Comparison of ENCODE assay signal across 20 cellular contexts in the genomic region with DNA sequence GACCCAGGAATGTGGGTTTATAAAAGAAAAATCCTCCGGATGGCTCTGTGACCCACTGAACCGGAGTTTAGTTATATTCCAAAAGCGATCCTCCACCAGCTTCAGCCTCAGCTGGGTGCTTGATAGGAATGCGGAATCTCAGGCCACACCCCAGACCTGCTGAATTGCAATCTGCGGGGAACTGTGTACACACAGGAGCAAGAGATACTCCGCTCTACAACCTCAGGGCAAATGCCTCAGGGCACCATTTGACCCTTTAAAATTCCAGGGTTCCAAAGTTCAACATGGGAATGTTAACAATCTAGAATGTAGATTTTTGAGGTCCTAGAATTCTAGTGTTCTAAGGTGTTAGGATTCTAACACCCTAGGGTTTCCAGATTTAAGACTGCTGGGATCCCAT. TPM values are rescaled to one million over a fixed set of nuclear protein-coding genes. Genes with fewer than 3 reads are reported as not detected.
DNase-seq lines count a peak whose midpoint lies in the region; ATAC-seq and TF ChIP-seq lines count a peak whose summit lies in the region.
"Had no signal": no experiment of that assay in that cellular context is flagged by ENCODE, and none has a peak within 500 bp of the region (broad histone marks: within the 10 kb centered on the region; RNA-seq: fewer than 3 reads in every experiment).

No MANE protein-coding gene starts in this region.

- no peaks in the 10 kb centered on the region for H3K36me3 ChIP-seq in lung (ENCODE audit: control insufficient read depth in 2 of 2, insufficient read depth in 2 of 2, low read length in 2 of 2)
- no peaks in the 10 kb centered on the region for H3K36me3 ChIP-seq in BE2C
- no peaks in the 10 kb centered on the region for H3K36me3 ChIP-seq in ovary
- H3K36me3 ChIP-seq: suprapubic skin had no signal

- H3K9me3 Mint-ChIP-seq in WTC11, result peaks cover 9% of the 10 kb centered on the region

- intact Hi-C loops in ovary (cut with DNase I), result no loop called here

- H3K27ac ChIP-seq in lung (ENCODE audit: low read depth in 1 of 2, low read length in 1 of 2) (no peak overlapping the region), ovary (no peak overlapping the region)
- H3K27ac ChIP-seq: KMS-11, suprapubic skin had no signal

- in situ Hi-C loops in Caki2 (cut with HindIII; ENCODE audit: low pct_unique_long_range_greater_than_20kb, low sequenced_read_pairs), result no loop called here

- CTCF ChIA-PET in WTC11 (lab: Charles Lee), result no interaction called here

- H3K27me3 ChIP-seq in lung (ENCODE audit: control insufficient read depth, insufficient read depth) (no peaks in the 10 kb centered on the region), BE2C (no peaks in the 10 kb centered on the region), ovary (no peaks in the 10 kb centered on the region)
- H3K27me3 ChIP-seq: suprapubic skin had no signal

- H3K4me1 ChIP-seq in lung (ENCODE audit: control insufficient read depth in 2 of 2, insufficient read depth in 2 of 2, low read length in 2 of 2), result no peaks in the 10 kb centered on the region
- H3K4me1 ChIP-seq in BE2C, result peaks cover 3% of the 10 kb centered on the region; the same call in 1 of the 2 replicates
- no peaks in the 10 kb centered on the region for H3K4me1 ChIP-seq in ovary (ENCODE audit: insufficient read depth)
- H3K4me1 ChIP-seq: suprapubic skin had no signal

- ATAC-seq in WTC11 (peak; percentile 77), lung (ENCODE audit: insufficient read depth, low FRiP score) (peak; percentile 54), HG03108 (IDR thresholded peaks at IDR 0.05; ENCODE audit: unreplicated experiment) (no peak)
- ATAC-seq: esophagus mucosa, T-helper 17 cell had no signal

- H3K4me3 ChIP-seq in lung, result no peak overlapping the region
- no peak overlapping the region for H3K4me3 ChIP-seq in BE2C (ENCODE audit: low read depth, low read length)
- H3K4me3 ChIP-seq in ovary, result no peak overlapping the region
- H3K4me3 ChIP-seq: suprapubic skin had no signal

- no peak overlapping the region for H3K27ac Mint-ChIP-seq in WTC11
- H3K27ac Mint-ChIP-seq: activated naive CD4-positive, alpha-beta T cell treated with anti-CD3 and anti-CD28 coated beads for 36 hours; HFFc6; T-helper 17 cell had no signal

- no peak for TF ChIP-seq CTCF in WTC11 (IDR thresholded peaks at IDR 0.05)
- no peak for TF ChIP-seq CTCF in lung (IDR thresholded peaks at IDR 0.05; ENCODE audit: control extremely low read depth, extremely low read depth)
- no peak for TF ChIP-seq CTCF in BE2C (IDR thresholded peaks at IDR 0.05; ENCODE audit: low read depth, low read length)
- TF ChIP-seq CTCF in ovary (IDR thresholded peaks at IDR 0.05), result no peak

- H3K27me3 Mint-ChIP-seq in WTC11 (ENCODE audit: low read depth), result no peaks in the 10 kb centered on the region

- no peak overlapping the region for H3K4me3 Mint-ChIP-seq in WTC11
- H3K4me3 Mint-ChIP-seq: activated naive CD4-positive, alpha-beta T cell treated with anti-CD3 and anti-CD28 coated beads for 36 hours; HFFc6; T-helper 17 cell had no signal

- TF ChIP-seq POLR2A in ovary (IDR thresholded peaks at IDR 0.05), result no peak

- peaks cover 0 to 2% of the 10 kb centered on the region in 2 donors for H3K9me3 ChIP-seq in lung (ENCODE audit: control insufficient read depth in 2 of 2, insufficient read depth in 1 of 2, low read length in 1 of 2)
- H3K9me3 ChIP-seq in BE2C, result no peaks in the 10 kb centered on the region
- H3K9me3 ChIP-seq in ovary, result no peaks in the 10 kb centered on the region
- H3K9me3 ChIP-seq: suprapubic skin had no signal

- H3K36me3 Mint-ChIP-seq in WTC11, result peaks cover 5% of the 10 kb centered on the region; the same call in 1 of the 2 replicates

- H3K4me1 Mint-ChIP-seq in WTC11, result peaks cover 11% of the 10 kb centered on the region
- H3K4me1 Mint-ChIP-seq: T-helper 17 cell had no signal

- DNase-seq in Caki2 (ENCODE audit: low read depth) (peak; percentile 44), WTC11 (ENCODE audit: low spot score) (peak; percentile 55), lung (ENCODE audit: low spot score) (peak; percentile 47), BE2C (no peak), ovary (no peak)
- DNase-seq: activated CD4-positive, alpha-beta T cell treated with anti-CD3 and anti-CD28 coated beads for 1 hour; activated CD8-positive, alpha-beta memory T cell treated with anti-CD3 and anti-CD28 coated beads, Interleukin-2, amount 50 U/mL, for 4 hours; activated naive CD4-positive, alpha-beta T cell treated with anti-CD3 and anti-CD28 coated beads for 36 hours; dermis blood vessel endothelial cell; GDM1; HFFc6; NCI-H2171; Right ventricle myocardium superior; T-helper 17 cell had no signal

- TF ChIP-seq EP300 in ovary (IDR thresholded peaks at IDR 0.05), result no peak

- WGBS in lung, 2 donors, result 52 to 73% methylated on average over 6 of the region's 6 CpGs
- 53 to 69% (median 64%) methylated on average over 6 of the region's 6 CpGs for WGBS in ovary, 3 donors

- POLR2A ChIA-PET in WTC11 (lab: Charles Lee), result no interaction called here

TF ChIP-seq in WTC11, 78 proteins besides CTCF, POLR2A, EP300 and RAD21:
- TF ChIP-seq, protein P1, sequence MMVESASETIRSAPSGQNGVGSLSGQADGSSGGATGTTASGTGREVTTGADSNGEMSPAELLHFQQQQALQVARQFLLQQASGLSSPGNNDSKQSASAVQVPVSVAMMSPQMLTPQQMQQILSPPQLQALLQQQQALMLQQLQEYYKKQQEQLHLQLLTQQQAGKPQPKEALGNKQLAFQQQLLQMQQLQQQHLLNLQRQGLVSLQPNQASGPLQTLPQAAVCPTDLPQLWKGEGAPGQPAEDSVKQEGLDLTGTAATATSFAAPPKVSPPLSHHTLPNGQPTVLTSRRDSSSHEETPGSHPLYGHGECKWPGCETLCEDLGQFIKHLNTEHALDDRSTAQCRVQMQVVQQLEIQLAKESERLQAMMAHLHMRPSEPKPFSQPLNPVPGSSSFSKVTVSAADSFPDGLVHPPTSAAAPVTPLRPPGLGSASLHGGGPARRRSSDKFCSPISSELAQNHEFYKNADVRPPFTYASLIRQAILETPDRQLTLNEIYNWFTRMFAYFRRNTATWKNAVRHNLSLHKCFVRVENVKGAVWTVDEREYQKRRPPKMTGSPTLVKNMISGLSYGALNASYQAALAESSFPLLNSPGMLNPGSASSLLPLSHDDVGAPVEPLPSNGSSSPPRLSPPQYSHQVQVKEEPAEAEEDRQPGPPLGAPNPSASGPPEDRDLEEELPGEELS (CRISPR knock-in tag; IDR thresholded peaks at IDR 0.05), result no peak
- no peak for TF ChIP-seq FOXK1 (CRISPR knock-in tag; IDR thresholded peaks at IDR 0.05)
- no peak for TF ChIP-seq NFATC4 (CRISPR knock-in tag; IDR thresholded peaks at IDR 0.05)
TF ChIP-seq in WTC11: peak in this region for 0.

RNA-seq across cellular contexts. Expression of a gene that starts 10.8 kb away (rescaled TPM):
- total RNA-seq in Caki2 (2014; rRNA removed; shearing (Covaris generic); ENCODE audit: low replicate concordance), result not detected in 2 replicates
- total RNA-seq in WTC11 (2021) (not detected in 3 replicates), lung (under 1 TPM in 1 of 2 donors, not detected in 1; 0.40 TPM), ovary (not detected)
- polyA plus RNA-seq in lung (1 to 10 TPM; 1.2 to 3.1 TPM), ovary (not detected)
- polyA plus RNA-seq in BE2C (2012; ENCODE audit: insufficient read depth, insufficient read length, low read depth), result not detected
- total RNA-seq: activated naive CD4-positive, alpha-beta T cell treated with anti-CD3 and anti-CD28 coated beads for 36 hours; dermis blood vessel endothelial cell; esophagus mucosa; HFFc6; kidney epithelial cell; pulmonary artery endothelial cell; Right ventricle myocardium superior; suprapubic skin; T-helper 17 cell had no signal

RNA-seq across cellular contexts. Expression of a gene that starts 38.4 kb away (rescaled TPM):
- total RNA-seq in Caki2 (2014; rRNA removed; shearing (Covaris generic); ENCODE audit: low replicate concordance), result not detected in 2 replicates
- total RNA-seq in WTC11 (2021), result not detected in 3 replicates
- total RNA-seq in lung, result not detected
- not detected for polyA plus RNA-seq in lung
- polyA plus RNA-seq in BE2C (2012; ENCODE audit: insufficient read depth, insufficient read length, low read depth), result not detected
- total RNA-seq in ovary, result not detected
- polyA plus RNA-seq in ovary, result not detected
- total RNA-seq: activated naive CD4-positive, alpha-beta T cell treated with anti-CD3 and anti-CD28 coated beads for 36 hours; dermis blood vessel endothelial cell; esophagus mucosa; HFFc6; kidney epithelial cell; pulmonary artery endothelial cell; Right ventricle myocardium superior; suprapubic skin; T-helper 17 cell had no signal

RNA-seq across cellular contexts. Expression of a gene that starts 57.1 kb away (rescaled TPM):
- not detected in 2 replicates for total RNA-seq in Caki2 (2014; rRNA removed; shearing (Covaris generic); ENCODE audit: low replicate concordance)
- total RNA-seq in WTC11 (2021) (not detected in 3 replicates), lung (10 to 100 TPM in 1 of 2 donors, under 1 TPM in 1; 0.48 to 59.6 TPM), ovary (not detected)
- polyA plus RNA-seq in lung (100 to 1,000 TPM in 1 of 2 donors, 10 to 100 TPM in 1; 13.2 to 153 TPM), ovary (not detected)
- not detected for polyA plus RNA-seq in BE2C (2012; ENCODE audit: insufficient read depth, insufficient read length, low read depth)
- total RNA-seq: activated naive CD4-positive, alpha-beta T cell treated with anti-CD3 and anti-CD28 coated beads for 36 hours; dermis blood vessel endothelial cell; esophagus mucosa; HFFc6; kidney epithelial cell; pulmonary artery endothelial cell; Right ventricle myocardium superior; suprapubic skin; T-helper 17 cell had no signal

Comparison
In these comparisons a context has a peak if more than half of its experiments do, and no peak if none do; other contexts are left out.
1. DNase-seq: peak in Caki2 (single experiment), WTC11 (single experiment) and lung (single experiment); none in BE2C (single experiment) and ovary (0 of 5).